In the genomic region with DNA sequence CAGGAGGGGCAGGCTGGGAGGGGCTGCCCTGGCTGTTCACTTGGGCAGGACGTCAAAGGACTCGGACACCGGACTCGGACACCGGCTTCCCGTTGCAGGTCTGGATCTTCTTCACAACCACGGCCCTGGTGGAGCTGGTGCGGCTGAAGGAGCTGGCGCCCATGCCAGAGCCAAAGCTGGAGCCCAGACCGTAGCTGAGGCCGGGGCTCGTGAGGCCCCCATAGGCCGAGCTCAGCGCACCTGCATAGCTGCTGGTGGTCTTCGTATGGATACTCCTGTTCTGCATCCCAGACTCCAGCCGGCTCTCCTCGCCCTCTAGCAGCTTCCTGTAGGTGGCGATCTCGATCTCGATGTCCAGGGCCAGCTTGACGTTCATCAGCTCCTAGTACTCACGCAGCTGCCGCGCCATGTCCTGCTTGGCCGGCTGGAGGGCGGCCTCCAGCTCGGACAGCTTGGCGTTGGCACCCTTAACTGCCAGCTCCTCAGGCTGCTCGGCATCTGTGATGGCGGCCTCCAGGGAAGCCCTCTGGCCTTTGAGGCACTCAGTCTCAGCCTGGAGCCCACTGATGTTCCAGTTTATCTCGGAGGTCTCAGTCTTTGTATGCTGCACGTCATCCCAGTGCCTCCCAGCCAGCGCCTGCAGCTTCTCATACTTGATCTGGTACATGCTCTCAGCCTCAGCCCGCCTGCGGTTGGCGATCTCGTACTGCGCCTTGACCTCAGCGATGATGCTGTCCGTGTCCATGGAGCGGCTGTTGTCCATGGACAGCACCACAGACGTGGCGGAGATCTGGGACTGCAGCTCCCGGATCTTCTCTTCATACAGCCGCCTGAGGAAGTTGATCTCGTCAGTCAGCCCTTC, we compare ENCODE assay signal across 12 cellular contexts. TPM values are rescaled to one million over a fixed set of nuclear protein-coding genes. Genes with fewer than 3 reads are reported as not detected.
DNase-seq lines count a peak whose midpoint lies in the region; ATAC-seq, FAIRE-seq and TF ChIP-seq lines count a peak whose summit lies in the region.
"Had no signal": no experiment of that assay in that cellular context is flagged by ENCODE, and none has a peak within 500 bp of the region (broad histone marks: within the 10 kb centered on the region; RNA-seq: fewer than 3 reads in every experiment).

No MANE protein-coding gene starts in this region.

- POLR2A ChIA-PET in AG04450 (lab: Yijun Ruan, JAX), result interaction anchor here (0.6 kb wide), 1 partner anchor 467 kb away, joined by 3 read pairs; no protein-coding TSS in a partner anchor

- DNase-seq in AG04450 (ENCODE audit: low read depth, low spot score), result no peak
- peak; percentile 49 for DNase-seq in H7
- peak; percentile 39 for DNase-seq in amniotic epithelial cell (ENCODE audit: low read depth)
- DNase-seq in left kidney (ENCODE audit: low read depth, low spot score), result peak; percentile 46
- DNase-seq in activated CD4-positive, CD25-positive, alpha-beta regulatory T cell (lab: John Stamatoyannopoulos, UW), result no peak
- no peak for DNase-seq in urothelium cell line (ENCODE audit: low spot score)
- DNase-seq: ovary; stimulated activated naive CD8-positive, alpha-beta T cell treated with anti-CD3 and anti-CD28 coated beads, Interleukin-15, amount 100 ng/mL, for 72 hours had no signal

- no peak overlapping the region for H3K4me3 ChIP-seq in AG04450 (ENCODE audit: low read depth, low read length)
- H3K4me3 ChIP-seq in H7 (ENCODE audit: insufficient read depth, low read depth, low read length), result no peak overlapping the region
- H3K4me3 ChIP-seq: breast epithelium, ovary had no signal

- peaks cover 2% of the 10 kb centered on the region for H3K27me3 ChIP-seq in AG04450 (ENCODE audit: control insufficient read depth, insufficient read depth, low read length)
- H3K27me3 ChIP-seq in H7 (ENCODE audit: control insufficient read depth, insufficient read depth, low read length), result peaks cover 2% of the 10 kb centered on the region; the same call in 1 of the 2 replicates
- H3K27me3 ChIP-seq: breast epithelium, ovary had no signal

- H3K27ac ChIP-seq in AG04450 (ENCODE audit: low read depth, low read length), result no peak overlapping the region
- H3K27ac ChIP-seq: breast epithelium, ovary had no signal

- H3K36me3 ChIP-seq in H7 (replicated peaks; ENCODE audit: control insufficient read depth, insufficient read depth, low read length), result no peaks in the 10 kb centered on the region
- H3K36me3 ChIP-seq: breast epithelium, ovary had no signal

- CTCF ChIA-PET in AG04450 (lab: Charles Lee), result interaction anchor here (1.0 to 1.8 kb wide), 6 partner anchors 8 to 574 kb away, joined by 3 to 9 read pairs (median 5); no protein-coding TSS in a partner anchor

- no peak for FAIRE-seq in urothelium cell line (lab: Jason Lieb, UNC)

- no peak for ATAC-seq in GM21528 (IDR thresholded peaks at IDR 0.05; ENCODE audit: low FRiP score, unreplicated experiment)
- no peak for ATAC-seq in GM21526 (IDR thresholded peaks at IDR 0.05; ENCODE audit: low FRiP score, unreplicated experiment)
- ATAC-seq: activated T-cell treated with anti-CD3 and anti-CD28 coated beads, Interleukin-2, amount 50 U/mL, for 72 hours; stimulated activated naive CD8-positive, alpha-beta T cell treated with anti-CD3 and anti-CD28 coated beads, Interleukin-15, amount 100 ng/mL, for 72 hours had no signal

- peaks cover 3% of the 10 kb centered on the region; the same call in 1 of the 2 replicates for H3K9me3 ChIP-seq in AG04450 (ENCODE audit: control insufficient read depth, insufficient read depth, low read length)
- H3K9me3 ChIP-seq: breast epithelium, ovary had no signal

- peak; percentile 25; the same call in 1 of the 2 replicates for TF ChIP-seq CTCF in AG04450 (IDR thresholded peaks at IDR 0.05; ENCODE audit: low read depth, low read length)

RNA-seq across cellular contexts. Expression of a gene that starts 15.1 kb away (rescaled TPM):
- polyA plus RNA-seq in AG04450 (2011; rRNA removed), result 0.14 and 0.21 TPM in 2 replicates
- polyA minus RNA-seq in AG04450 (2011; rRNA and poly(A)+ RNA removed), result 0.30 and 0.60 TPM in 2 replicates
- not detected in 2 replicates for total RNA-seq in H7 (2014; rRNA removed; shearing (Covaris generic))
- total RNA-seq: activated T-cell treated with anti-CD3 and anti-CD28 coated beads, Interleukin-2, amount 50 U/mL, for 72 hours; breast epithelium had no signal

RNA-seq across cellular contexts. Expression of a gene that starts 37.9 kb away (rescaled TPM):
- not detected in 2 replicates for polyA plus RNA-seq in AG04450 (2011; rRNA removed)
- not detected in 2 replicates for polyA minus RNA-seq in AG04450 (2011; rRNA and poly(A)+ RNA removed)
- total RNA-seq in H7 (2014; rRNA removed; shearing (Covaris generic)), result 0.03 TPM in 1 of 2 replicates, not detected in the other
- total RNA-seq: activated T-cell treated with anti-CD3 and anti-CD28 coated beads, Interleukin-2, amount 50 U/mL, for 72 hours; breast epithelium; ovary had no signal
- polyA plus RNA-seq: ovary had no signal

Comparison
In these comparisons a context has a peak if more than half of its experiments do, and no peak if none do; other contexts are left out.
1. DNase-seq: peak in H7 (single experiment), amniotic epithelial cell (single experiment) and left kidney (single experiment); none in AG04450 (single experiment), activated CD4-positive, CD25-positive, alpha-beta regulatory T cell (0 of 4) and urothelium cell line (single experiment).